ENCODE assay signal across 21 cellular contexts in genomic region chr14:89312937-89313336, GRCh38.
DNase-seq lines count a peak whose midpoint lies in the region; ATAC-seq, FAIRE-seq and TF ChIP-seq lines count a peak whose summit lies in the region.
"Had no signal": no experiment of that assay in that cellular context is flagged by ENCODE, and none has a peak within 500 bp of the region (broad histone marks: within the 10 kb centered on the region; RNA-seq: fewer than 3 reads in every experiment).

No MANE protein-coding gene starts in this region.

- ATAC-seq in activated naive CD8-positive, alpha-beta T cell treated with anti-CD3 and anti-CD28 coated beads, Interleukin-2, amount 50 U/mL, for 24 hours, result no peak

- peak; percentile 76 for FAIRE-seq in GM19239 (lab: Jason Lieb, UNC)
- no peak for FAIRE-seq in small intestine (lab: Jason Lieb, UNC)
- FAIRE-seq: A204.1, D721Med had no signal

- no peak for DNase-seq in activated naive CD8-positive, alpha-beta T cell treated with anti-CD3 and anti-CD28 coated beads, Interleukin-2, amount 50 U/mL, for 24 hours
- DNase-seq in activated naive CD8-positive, alpha-beta T cell treated with anti-CD3 and anti-CD28 coated beads for 36 hours, result no peak
- DNase-seq in GM19239 (ENCODE audit: insufficient read length, low spot score) (no peak), endodermal cell (no peak), small intestine (peak; percentile 66), NCI-H226 (no peak), thyroid gland (no peak), ureter (ENCODE audit: low spot score) (no peak)
- DNase-seq: EL, GF-D8, H7, HFFc6, Kasumi-1, NCI-H1694, NCI-H2081, NCI-H2171 treated with DMSO at 0.1 percent for 48 hours, NCI-H748 treated with DMSO at 0.1 percent for 48 hours, Peyer's patch had no signal

- peak overlapping the region; percentile 7 for H3K27ac Mint-ChIP-seq in activated naive CD8-positive, alpha-beta T cell treated with anti-CD3 and anti-CD28 coated beads, Interleukin-2, amount 50 U/mL, for 24 hours
- no peak overlapping the region for H3K27ac Mint-ChIP-seq in activated naive CD8-positive, alpha-beta T cell treated with anti-CD3 and anti-CD28 coated beads for 36 hours
- peak overlapping the region; percentile 10 for H3K27ac Mint-ChIP-seq in endodermal cell
- H3K27ac Mint-ChIP-seq: HFFc6 had no signal

- intact Hi-C loops in thyroid gland (cut with DNase I), result no loop called here

- H3K4me3 ChIP-seq in endodermal cell (ENCODE audit: low read length) (no peak overlapping the region), small intestine (ENCODE audit: low read depth in 1 of 2, low read length in 2 of 2) (no peak overlapping the region), thyroid gland (replicated peaks in 1 of 3) (no peak overlapping the region)
- H3K4me3 ChIP-seq: Peyer's patch had no signal

- H3K36me3 ChIP-seq in endodermal cell (ENCODE audit: control insufficient read depth, insufficient read depth, low read length) (no peaks in the 10 kb centered on the region), small intestine (ENCODE audit: control insufficient read depth in 2 of 2, insufficient read depth in 2 of 2, low read length in 2 of 2) (peaks cover 0 to 8% of the 10 kb centered on the region in 2 donors), thyroid gland (no peaks in the 10 kb centered on the region)
- H3K36me3 ChIP-seq: Peyer's patch had no signal

- H3K9ac ChIP-seq in endodermal cell (ENCODE audit: extremely low read depth, low read length, poor library complexity, severe bottlenecking), result no peak overlapping the region

- H3K27ac ChIP-seq in endodermal cell (ENCODE audit: low read depth, low read length), result no peak overlapping the region
- no peak overlapping the region for H3K27ac ChIP-seq in small intestine (ENCODE audit: low read depth in 1 of 2, low read length in 1 of 2)
- no peak overlapping the region for H3K27ac ChIP-seq in thyroid gland
- H3K27ac ChIP-seq: Peyer's patch had no signal

- TF ChIP-seq POLR2A in thyroid gland (IDR thresholded peaks at IDR 0.05), result no peak

- H3K9me3 ChIP-seq in endodermal cell (ENCODE audit: control insufficient read depth, low read length) (peaks cover 5% of the 10 kb centered on the region), small intestine (ENCODE audit: control insufficient read depth, low read depth) (no peaks in the 10 kb centered on the region), thyroid gland (no peaks in the 10 kb centered on the region)
- H3K9me3 ChIP-seq: Peyer's patch had no signal

- no peaks in the 10 kb centered on the region for H3K4me1 ChIP-seq in endodermal cell (ENCODE audit: control insufficient read depth, insufficient read depth, low read length)
- no peaks in the 10 kb centered on the region for H3K4me1 ChIP-seq in small intestine (ENCODE audit: control insufficient read depth in 2 of 2, insufficient read depth in 1 of 2, low read depth in 1 of 2, low read length in 1 of 2)
- peaks cover 0 to 8% of the 10 kb centered on the region in 2 donors for H3K4me1 ChIP-seq in thyroid gland

- WGBS in endodermal cell (ENCODE audit: insufficient coverage in 1 of 2, insufficient read length in 1 of 2), 2 experiments, result 91 to 95% methylated on average over 4 of the region's 4 CpGs
- WGBS in small intestine, 3 donors, result 74 to 91% (median 81%) methylated on average over 4 of the region's 4 CpGs
- WGBS in thyroid gland, 2 donors, result 98% methylated on average over 4 of the region's 4 CpGs

- TF ChIP-seq CTCF in endodermal cell (conservative IDR thresholded peaks at IDR 0.05) (no peak), thyroid gland (IDR thresholded peaks at IDR 0.05) (no peak)

- H3K9me3 Mint-ChIP-seq in activated naive CD8-positive, alpha-beta T cell treated with anti-CD3 and anti-CD28 coated beads, Interleukin-2, amount 50 U/mL, for 24 hours, result peaks cover 3% of the 10 kb centered on the region
- H3K9me3 Mint-ChIP-seq in activated naive CD8-positive, alpha-beta T cell treated with anti-CD3 and anti-CD28 coated beads for 36 hours, result peaks cover 2% of the 10 kb centered on the region
- H3K9me3 Mint-ChIP-seq in endodermal cell, result peaks cover 1% of the 10 kb centered on the region
- H3K9me3 Mint-ChIP-seq: CD14-positive monocyte, HFFc6 had no signal

- peaks cover 31% of the 10 kb centered on the region for H3K4me1 Mint-ChIP-seq in activated naive CD8-positive, alpha-beta T cell treated with anti-CD3 and anti-CD28 coated beads, Interleukin-2, amount 50 U/mL, for 24 hours
- peaks cover 50% of the 10 kb centered on the region for H3K4me1 Mint-ChIP-seq in activated naive CD8-positive, alpha-beta T cell treated with anti-CD3 and anti-CD28 coated beads for 36 hours
- H3K4me1 Mint-ChIP-seq in endodermal cell, result peaks cover 40% of the 10 kb centered on the region

- H3K36me3 Mint-ChIP-seq in activated naive CD8-positive, alpha-beta T cell treated with anti-CD3 and anti-CD28 coated beads, Interleukin-2, amount 50 U/mL, for 24 hours (ENCODE audit: low read depth), result peaks cover 28% of the 10 kb centered on the region
- H3K36me3 Mint-ChIP-seq in activated naive CD8-positive, alpha-beta T cell treated with anti-CD3 and anti-CD28 coated beads for 36 hours, result peaks cover 36% of the 10 kb centered on the region
- H3K36me3 Mint-ChIP-seq in endodermal cell (ENCODE audit: low read depth), result peaks cover 31% of the 10 kb centered on the region

- H3K27me3 Mint-ChIP-seq in activated naive CD8-positive, alpha-beta T cell treated with anti-CD3 and anti-CD28 coated beads, Interleukin-2, amount 50 U/mL, for 24 hours, result no peaks in the 10 kb centered on the region
- H3K27me3 Mint-ChIP-seq in activated naive CD8-positive, alpha-beta T cell treated with anti-CD3 and anti-CD28 coated beads for 36 hours, result no peaks in the 10 kb centered on the region
- no peaks in the 10 kb centered on the region for H3K27me3 Mint-ChIP-seq in endodermal cell (ENCODE audit: insufficient read depth)

- H3K27me3 ChIP-seq in endodermal cell (ENCODE audit: control insufficient read depth, insufficient read depth, low read length, poor library complexity, severe bottlenecking) (no peaks in the 10 kb centered on the region), small intestine (ENCODE audit: control insufficient read depth in 2 of 2, insufficient read depth in 2 of 2, low read length in 2 of 2) (no peaks in the 10 kb centered on the region), thyroid gland (no peaks in the 10 kb centered on the region)
- H3K27me3 ChIP-seq: Peyer's patch had no signal

- H3K4me3 Mint-ChIP-seq in activated naive CD8-positive, alpha-beta T cell treated with anti-CD3 and anti-CD28 coated beads, Interleukin-2, amount 50 U/mL, for 24 hours, result no peak overlapping the region
- H3K4me3 Mint-ChIP-seq in activated naive CD8-positive, alpha-beta T cell treated with anti-CD3 and anti-CD28 coated beads for 36 hours, result no peak overlapping the region
- no peak overlapping the region for H3K4me3 Mint-ChIP-seq in endodermal cell
- H3K4me3 Mint-ChIP-seq: CD14-positive monocyte, HFFc6 had no signal
